5 cellular contexts compared by ENCODE assay signal in genomic region chr18:73913505-73913904, GRCh38.
"Had no signal": no experiment of that assay in that cellular context is flagged by ENCODE, and none has a peak within 500 bp of the region (broad histone marks: within the 10 kb centered on the region; RNA-seq: fewer than 3 reads in every experiment).

No MANE protein-coding gene starts in this region.

- H3K4me3 ChIP-seq: K562 had no signal

- H3K27ac ChIP-seq: HL-60 had no signal

- DNase-seq: IMR-90, KBM-7, KG1 had no signal
